Comparison of ENCODE assay signal across 29 cellular contexts in genomic region chrX:115322375-115322774, GRCh38. TPM values are rescaled to one million over a fixed set of nuclear protein-coding genes. Genes with fewer than 3 reads are reported as not detected.
"Had no signal": no experiment of that assay in that cellular context is flagged by ENCODE, and none has a peak within 500 bp of the region (broad histone marks: within the 10 kb centered on the region; RNA-seq: fewer than 3 reads in every experiment).

No MANE protein-coding gene starts in this region.

- H3K9me3 ChIP-seq: body of pancreas, esophagus squamous epithelium, left lung, lower lobe of right lung, right atrium auricular region, spleen, testis, transverse colon had no signal

- H3K4me1 ChIP-seq: body of pancreas, esophagus squamous epithelium, left lung, lower lobe of right lung, right atrium auricular region, spleen, testis, transverse colon had no signal

- FAIRE-seq: colon, frontal cortex, islet of Langerhans had no signal

- ATAC-seq: activated naive CD4-positive, alpha-beta T cell treated with anti-CD3 and anti-CD28 coated beads, Interleukin-2, amount 50 U/mL, for 72 hours; activated T-cell treated with anti-CD3 and anti-CD28 coated beads, Interleukin-2, amount 50 U/mL, for 72 hours; body of pancreas; left lung; lower lobe of right lung; naive thymus-derived CD8-positive, alpha-beta T cell had no signal

- H3K27ac ChIP-seq: body of pancreas, esophagus squamous epithelium, left lung, lower lobe of right lung, right atrium auricular region, spleen, testis, transverse colon, VCaP had no signal

- H3K36me3 ChIP-seq: esophagus squamous epithelium, left lung, lower lobe of right lung, right atrium auricular region, spleen, transverse colon had no signal

- H3K4me3 ChIP-seq: body of pancreas, esophagus squamous epithelium, left lung, lower lobe of right lung, right atrium auricular region, spleen, testis, transverse colon had no signal

- DNase-seq: activated CD4-positive, alpha-beta T cell treated with anti-CD3 and anti-CD28 coated beads for 4 hours; activated CD4-positive, alpha-beta T cell treated with anti-CD3 and anti-CD28 coated beads, Interleukin-2, amount 50 U/mL, for 4 hours; activated naive CD4-positive, alpha-beta T cell; activated T-cell treated with anti-CD3 and anti-CD28 coated beads for 4 hours; activated T-cell treated with anti-CD3 and anti-CD28 coated beads, Interleukin-2, amount 50 U/mL, for 72 hours; aorta; body of pancreas; dermis blood vessel endothelial cell; effector CD4-positive, alpha-beta T cell; esophagus squamous epithelium; left lung; lower lobe of right lung; mesenchymal stem cell; naive thymus-derived CD8-positive, alpha-beta T cell; spleen; stimulated activated CD4-positive, alpha-beta T cell treated with anti-CD3 and anti-CD28 coated beads, Interleukin-2, amount 100 ng/mL, for 48 hours; stimulated activated naive CD4-positive, alpha-beta T cell treated with Interleukin-2 at 50 U/mL for 16 hours; testis; transverse colon had no signal

- H3K27me3 ChIP-seq: body of pancreas, right atrium auricular region, spleen, testis, transverse colon had no signal

RNA-seq across cellular contexts. Expression of gene LUZP4, which starts 32.9 kb away (rescaled TPM):
- total RNA-seq: activated naive CD4-positive, alpha-beta T cell treated with anti-CD3 and anti-CD28 coated beads, Interleukin-2, amount 50 U/mL, for 72 hours; activated T-cell treated with anti-CD3 and anti-CD28 coated beads, Interleukin-2, amount 50 U/mL, for 72 hours; aorta; body of pancreas; dermis blood vessel endothelial cell; esophagus squamous epithelium; frontal cortex; left lung; lower lobe of right lung; naive thymus-derived CD8-positive, alpha-beta T cell; omental fat pad; pulmonary artery endothelial cell; right atrium auricular region; spleen; transverse colon; urinary bladder had no signal
- polyA plus RNA-seq: adipose tissue; aorta; naive thymus-derived CD8-positive, alpha-beta T cell; spleen; urinary bladder had no signal
